Comparison of ENCODE assay signal across 8 cellular contexts in genomic region chr3:14144423-14145075, GRCh38. TPM values are rescaled to one million over a fixed set of nuclear protein-coding genes. Genes with fewer than 3 reads are reported as not detected.
A peak's percentile ranks its signal among the peaks of the same experiment; 100 is the strongest.
DNase-seq lines count a peak whose midpoint lies in the region; ATAC-seq and TF ChIP-seq lines count a peak whose summit lies in the region.

No MANE protein-coding gene starts in this region.

- intact Hi-C loops in CD4-positive, alpha-beta memory T cell (cut with micrococcal nuclease): loop anchor here (1.0 to 5.0 kb wide), 3 partner anchors 20 to 247 kb away; partner anchors contain the start of genes CHCHD4, LSM3 and XPC

- H3K4me1 ChIP-seq in CD4-positive, alpha-beta memory T cell (ENCODE audit: insufficient read depth, low read length): peaks cover 67% of the 10 kb centered on the region
- H3K4me1 ChIP-seq in muscle layer of colon (ENCODE audit: insufficient read depth, low read length): peaks cover 34% of the 10 kb centered on the region

- CTCF ChIA-PET in CD4-positive, alpha-beta memory T cell (lab: Charles Lee; ENCODE audit: partially characterized antibody): interaction anchor here (1.1 to 5.8 kb wide), 11 partner anchors 8 to 259 kb away, joined by 3 to 41 read pairs (median 7); partner anchors contain the start of genes CHCHD4, LSM3, SLC6A6 and TMEM43

- peak overlapping the region; percentile 73 to 89 (median 82) for H3K4me3 Mint-ChIP-seq in CD4-positive, alpha-beta memory T cell

- peak; percentile 99 for ATAC-seq in GM19351 (IDR thresholded peaks at IDR 0.05; ENCODE audit: unreplicated experiment)
- peak; percentile 96 for ATAC-seq in HG03432 (IDR thresholded peaks at IDR 0.05; ENCODE audit: unreplicated experiment)

- H3K9me3 ChIP-seq in CD4-positive, alpha-beta memory T cell (ENCODE audit: control insufficient read depth in 1 of 2, low read length in 2 of 2): no peaks in the 10 kb centered on the region
- no peaks in the 10 kb centered on the region for H3K9me3 ChIP-seq in muscle layer of colon (ENCODE audit: low read length)

- peak overlapping the region; percentile 95 to 100 (median 100) for H3K27ac Mint-ChIP-seq in CD4-positive, alpha-beta memory T cell

- H3K27ac ChIP-seq in CD4-positive, alpha-beta memory T cell (ENCODE audit: low read depth, low read length): peak overlapping the region; percentile 95
- peak overlapping the region; percentile 94 for H3K27ac ChIP-seq in muscle layer of colon (ENCODE audit: low read depth, low read length)
- H3K27ac ChIP-seq in substantia nigra (ENCODE audit: low read depth, low read length, poor library complexity, severe bottlenecking): peak overlapping the region; percentile 11

- H3K4me1 Mint-ChIP-seq in CD4-positive, alpha-beta memory T cell: peaks cover 45 to 72% (median 60%) of the 10 kb centered on the region in 4 donors

- peak; percentile 22 for TF ChIP-seq POLR2A in erythroblast (IDR thresholded peaks at IDR 0.05; ENCODE audit: low read length)

- peak; percentile 87 to 96 (median 93) for DNase-seq in CD4-positive, alpha-beta memory T cell
- DNase-seq in NOMO-1 (lab: John Stamatoyannopoulos, UW; ENCODE audit: unreplicated experiment in 2 of 2) (peak; percentile 79 to 97), activated T-cell treated with anti-CD3 and anti-CD28 coated beads for 1 hour (ENCODE audit: low read depth) (peak; percentile 44), erythroblast (lab: John Stamatoyannopoulos, UW) (peak; percentile 68 to 72), substantia nigra (lab: John Stamatoyannopoulos, UW) (peak in 15 of 49 donors; percentile 4 to 58 (median 21))

- H3K27me3 ChIP-seq in CD4-positive, alpha-beta memory T cell (ENCODE audit: insufficient read depth, low read length): no peaks in the 10 kb centered on the region
- H3K27me3 ChIP-seq in muscle layer of colon (ENCODE audit: control insufficient read depth in 1 of 2, insufficient read depth in 2 of 2, low read length in 2 of 2): no peaks in the 10 kb centered on the region

- no peaks in the 10 kb centered on the region for H3K27me3 Mint-ChIP-seq in CD4-positive, alpha-beta memory T cell

- H3K36me3 ChIP-seq in CD4-positive, alpha-beta memory T cell (ENCODE audit: insufficient read depth, low read length): peaks cover 38% of the 10 kb centered on the region
- H3K36me3 ChIP-seq in muscle layer of colon (ENCODE audit: insufficient read depth, low read length): peaks cover 53% of the 10 kb centered on the region

- POLR2A ChIA-PET in CD4-positive, alpha-beta memory T cell (lab: Charles Lee; ENCODE audit: partially characterized antibody): interaction anchor here (0.6 to 18.6 kb wide), 18 partner anchors 16 to 805 kb away, joined by 3 to 342 read pairs (median 3); partner anchors contain the start of genes CCDC174, CHCHD4, HDAC11 and LSM3

- H3K36me3 Mint-ChIP-seq in CD4-positive, alpha-beta memory T cell: peaks cover 20 to 61% of the 10 kb centered on the region in 2 donors

- H3K4me3 ChIP-seq in CD4-positive, alpha-beta memory T cell (ENCODE audit: low read length in 2 of 2): peak overlapping the region in 1 of 2 donors; percentile 29
- H3K4me3 ChIP-seq in muscle layer of colon (ENCODE audit: low read depth in 1 of 2, low read length in 2 of 2): peak overlapping the region in 1 of 2 donors; percentile 6

- H3K9ac ChIP-seq in muscle layer of colon (ENCODE audit: low read length): no peak overlapping the region

- no peaks in the 10 kb centered on the region for H3K9me3 Mint-ChIP-seq in CD4-positive, alpha-beta memory T cell

RNA-seq across cellular contexts. Expression of gene TMEM43, which starts 19.7 kb away (rescaled TPM):
- total RNA-seq in CD4-positive, alpha-beta memory T cell: 10 to 100 TPM; 69.3 to 69.7 TPM
- 100 to 1,000 TPM in 1 of 2 donors, 10 to 100 TPM in 1; 83.8 to 143 TPM for polyA plus RNA-seq in CD4-positive, alpha-beta memory T cell

RNA-seq across cellular contexts. Expression of gene CHCHD4, which starts 19.9 kb away (rescaled TPM):
- total RNA-seq in CD4-positive, alpha-beta memory T cell: 1 to 10 TPM; 7.5 to 9.3 TPM
- 10 to 100 TPM; 17.4 to 17.5 TPM for polyA plus RNA-seq in CD4-positive, alpha-beta memory T cell

RNA-seq across cellular contexts. Expression of gene XPC, which starts 33.9 kb away (rescaled TPM):
- total RNA-seq in CD4-positive, alpha-beta memory T cell: 100 to 1,000 TPM; 104 to 108 TPM
- 10 to 100 TPM; 32.9 to 57.5 TPM for polyA plus RNA-seq in CD4-positive, alpha-beta memory T cell

RNA-seq across cellular contexts. Expression of gene LSM3, which starts 34.1 kb away (rescaled TPM):
- total RNA-seq in CD4-positive, alpha-beta memory T cell: 1 to 10 TPM; 7.2 to 8.2 TPM
- polyA plus RNA-seq in CD4-positive, alpha-beta memory T cell: 10 to 100 TPM; 22.1 to 30.7 TPM

Comparison
In these comparisons a context has a peak if more than half of its experiments do, and no peak if none do; other contexts are left out.
1. H3K27ac ChIP-seq: peak in every context shown above with its lines; median percentile 95 in CD4-positive, alpha-beta memory T cell; 94 in muscle layer of colon; 11 in substantia nigra.